8 cellular contexts compared by ENCODE assay signal in the genomic region with DNA sequence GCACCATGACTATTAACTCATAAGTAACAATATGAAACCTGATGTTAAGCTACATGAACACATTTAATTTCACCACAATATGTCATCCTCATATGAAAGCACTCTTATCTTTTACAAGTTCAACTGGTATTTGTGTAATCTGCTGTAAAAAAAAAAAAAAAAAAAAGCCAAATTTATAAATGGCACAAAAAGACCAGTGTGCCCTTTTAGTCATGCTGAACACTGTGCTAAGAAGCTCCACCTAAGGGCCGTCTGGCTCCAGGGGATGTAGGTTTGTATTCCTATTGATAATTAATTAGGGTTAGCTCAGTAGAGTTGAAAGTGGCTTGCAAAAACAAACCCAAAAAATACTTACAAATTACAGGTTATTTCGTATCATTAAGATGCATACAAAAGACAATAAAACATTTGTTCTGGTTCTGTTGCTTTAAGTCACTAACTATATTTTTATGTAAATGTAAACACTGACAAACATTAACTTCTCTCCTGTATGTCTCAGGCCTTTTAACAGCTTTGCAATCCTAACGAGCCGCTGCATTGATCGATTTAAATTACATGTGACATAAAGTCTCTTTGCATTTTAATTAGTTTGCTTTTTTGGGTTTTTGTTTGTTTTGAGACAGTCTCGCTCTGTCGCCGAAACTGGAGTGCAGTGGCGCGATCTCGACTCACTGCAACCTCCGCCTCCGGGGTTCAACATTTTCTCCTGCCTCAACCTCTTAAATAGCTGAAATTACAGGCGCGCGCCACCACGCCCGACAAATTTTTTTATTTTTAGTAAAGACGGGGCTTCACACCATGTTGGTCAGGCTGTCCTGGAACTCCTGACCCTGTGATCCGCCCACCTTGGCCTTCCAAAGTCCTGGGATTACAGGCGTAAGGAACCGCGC.
DNase-seq lines count a peak whose midpoint lies in the region; ATAC-seq, FAIRE-seq and TF ChIP-seq lines count a peak whose summit lies in the region.

No MANE protein-coding gene starts in this region.

- ATAC-seq in GM12878 (peak; percentile 10), HepG2 (peak; percentile 7; the same call in 2 of the 3 replicates)

- H3K36me3 ChIP-seq in GM12878 (ENCODE audit: control insufficient read depth in 2 of 2, insufficient read depth in 2 of 2, low read length in 1 of 2), result no peaks in the 10 kb centered on the region
- H3K36me3 ChIP-seq in HepG2 (replicated peaks in 1 of 2; ENCODE audit: control insufficient read depth in 1 of 2, insufficient read depth in 2 of 2, low read length in 2 of 2), result no peaks in the 10 kb centered on the region

- H3K9ac ChIP-seq in GM12878 (ENCODE audit: control insufficient read depth, insufficient read depth, low read length) (peak overlapping the region; percentile 96), HepG2 (ENCODE audit: insufficient read depth, low read depth, low read length) (peak overlapping the region; percentile 90)

- TF ChIP-seq RAD21 in GM12878 (IDR thresholded peaks at IDR 0.05; ENCODE audit: insufficient read depth, low read depth, low read length) (no peak), HepG2 (CRISPR knock-in tag; IDR thresholded peaks at IDR 0.05) (no peak)

- intact Hi-C loops in GM12878 (cut with micrococcal nuclease; ENCODE audit: unreplicated experiment), result loop anchor here (1.0 to 5.0 kb wide), 9 partner anchors 19 to 1694 kb away; a partner anchor contains a TSS
- intact Hi-C loops in HepG2 (cut with micrococcal nuclease; ENCODE audit: unreplicated experiment), result loop anchor here (1.0 to 10.0 kb wide), 8 partner anchors 9 to 1697 kb away; a partner anchor contains a TSS

- H3K9me3 ChIP-seq in GM12878 (replicated peaks; ENCODE audit: control insufficient read depth, insufficient read depth, low read length) (no peaks in the 10 kb centered on the region), HepG2 (ENCODE audit: low read length) (no peaks in the 10 kb centered on the region)

- H3K27me3 ChIP-seq in GM12878 (replicated peaks in 1 of 2; ENCODE audit: control insufficient read depth in 2 of 2, insufficient read depth in 2 of 2, low read length in 1 of 2) (no peaks in the 10 kb centered on the region), HepG2 (ENCODE audit: control insufficient read depth in 1 of 2, insufficient read depth in 2 of 2, low read length in 2 of 2) (no peaks in the 10 kb centered on the region; a peak in 1 of 5 replicates)

- H3K4me2 ChIP-seq in GM12878 (ENCODE audit: control insufficient read depth, insufficient read depth), result peak overlapping the region; percentile 87
- H3K4me2 ChIP-seq in HepG2 (ENCODE audit: low read depth, low read length), result peak overlapping the region; percentile 90

- TF ChIP-seq CTCF in AG04449 (IDR thresholded peaks at IDR 0.05; ENCODE audit: insufficient read depth, low read length, missing control alignments) (no peak), GM12878 (IDR thresholded peaks at IDR 0.05 in 2 of 3, conservative IDR thresholded peaks at IDR 0.05 in 1 of 3; ENCODE audit: control insufficient read depth in 2 of 3, extremely low read depth in 1 of 3, insufficient read depth in 1 of 3, low read depth in 3 of 3, low read length in 3 of 3) (no peak; a peak in 1 of 6 replicates), HepG2 (CRISPR knock-in tag; IDR thresholded peaks at IDR 0.05) (no peak), GM13977 (IDR thresholded peaks at IDR 0.05; ENCODE audit: extremely low read depth, insufficient read depth, missing control alignments) (no peak)

- H3K4me3 ChIP-seq in AG04449 (ENCODE audit: low read depth, low read length) (peak overlapping the region; percentile 85), GM12878 (peak overlapping the region; percentile 73), HepG2 (replicated peaks in 1 of 3; ENCODE audit: insufficient read depth in 1 of 3, low read depth in 2 of 3, low read length in 3 of 3) (peak overlapping the region; percentile 81 to 90 (median 87))

- FAIRE-seq in GM12878 (lab: Jason Lieb, UNC), result no peak
- no peak for FAIRE-seq in HepG2 (lab: Jason Lieb, UNC)

- BruUV-seq in GM12878 (replicated peaks; lab: Mats Ljungman, UMichigan) (no TSS peak), HepG2 (replicated peaks; lab: Mats Ljungman, UMichigan) (no TSS peak)

- H3K79me2 ChIP-seq in GM12878 (ENCODE audit: control insufficient read depth, insufficient read depth, low read length) (peaks cover 37% of the 10 kb centered on the region), HepG2 (ENCODE audit: insufficient read depth, low read length) (peaks cover 14% of the 10 kb centered on the region)

- CTCF ChIA-PET in AG04449 (lab: Yijun Ruan, JAX), result interaction anchor here (0.7 to 3.8 kb wide), 15 partner anchors 9 to 398 kb away, joined by 3 to 21 read pairs (median 4); a partner anchor contains a TSS
- CTCF ChIA-PET in GM12878 (lab: Yijun Ruan, JAX), result interaction anchor here (0.8 to 6.4 kb wide), 14 partner anchors 9 to 74 kb away, joined by 3 to 35 read pairs (median 4); a partner anchor contains a TSS
- CTCF ChIA-PET in HepG2 (lab: Yijun Ruan, JAX; ENCODE audit: low intra/inter-chr PET ratio, low total read pairs), result no interaction called here

- DNase-seq in AG04449 (ENCODE audit: low read depth, low spot score), result no peak
- peak; percentile 92 for DNase-seq in OCI-M1 (lab: John Stamatoyannopoulos, UW)
- DNase-seq in GM12878 (ENCODE audit: low read depth, low spot score), result no peak
- peak; percentile 62 for DNase-seq in HepG2 (ENCODE audit: low spot score)
- peak; percentile 41 for DNase-seq in superior temporal gyrus (ENCODE audit: extremely low spot score)
- DNase-seq in effector CD4-positive, alpha-beta T cell, result no peak
- DNase-seq in GM13977 (ENCODE audit: low spot score), result no peak

- WGBS in GM12878 (ENCODE audit: insufficient coverage, insufficient replicate concordance, low lambda C conversion rate, missing lambda C conversion rate), result 2% methylated on average over 23 of the region's 23 CpGs
- WGBS in HepG2 (ENCODE audit: low lambda C conversion rate), result under 1% methylated on average over 23 of the region's 23 CpGs

- SMC1A ChIA-PET in GM12878 (lab: Charles Lee; ENCODE audit: uncharacterized antibody, unreplicated experiment), result interaction anchor here (0.6 to 5.2 kb wide), 25 partner anchors 10 to 165 kb away, joined by 3 to 32 read pairs (median 5); a partner anchor contains a TSS

- peak; percentile 6 for TF ChIP-seq POLR2A in GM19193 (IDR thresholded peaks at IDR 0.05; ENCODE audit: extremely low read depth, insufficient read depth, insufficient read length)
- no peak for TF ChIP-seq POLR2A in GM12878 (IDR thresholded peaks at IDR 0.05; ENCODE audit: low read depth, low read length)
- peak; percentile 9 to 72; a peak in 2 of 4 replicates for TF ChIP-seq POLR2A in HepG2 (IDR thresholded peaks at IDR 0.05; ENCODE audit: insufficient read depth in 1 of 2, low read depth in 2 of 2, low read length in 2 of 2)

- no peaks in the 10 kb centered on the region; the same call in 1 of the 2 replicates for H4K20me1 ChIP-seq in GM12878 (ENCODE audit: control insufficient read depth, insufficient read depth)
- no peaks in the 10 kb centered on the region for H4K20me1 ChIP-seq in HepG2 (ENCODE audit: insufficient read depth, low read length)

- POLR2A ChIA-PET in AG04449 (lab: Yijun Ruan, JAX) (interaction anchor here (0.6 to 6.8 kb wide), 23 partner anchors 8 to 1695 kb away, joined by 3 to 139 read pairs (median 9); a partner anchor contains a TSS), GM12878 (lab: Charles Lee) (interaction anchor here (0.6 to 8.5 kb wide), 21 partner anchors 12 to 1695 kb away, joined by 3 to 109 read pairs (median 8); a partner anchor contains a TSS), HepG2 (lab: Yijun Ruan, JAX) (interaction anchor here (1.2 to 7.9 kb wide), 23 partner anchors 9 to 1640 kb away, joined by 3 to 336 read pairs (median 10); a partner anchor contains a TSS)

- no peak for TF ChIP-seq EP300 in GM12878 (IDR thresholded peaks at IDR 0.05; ENCODE audit: borderline replicate concordance in 1 of 2, control insufficient read depth in 1 of 2, low read depth in 2 of 2, low read length in 2 of 2)
- no peak for TF ChIP-seq EP300 in HepG2 (IDR thresholded peaks at IDR 0.05; ENCODE audit: low read depth in 2 of 2, low read length in 2 of 2)
- no peak for TF ChIP-seq EP300 in HepG2 (CRISPR knock-in tag; IDR thresholded peaks at IDR 0.05; ENCODE audit: borderline replicate concordance)

- H3K27ac ChIP-seq in GM12878 (ENCODE audit: control insufficient read depth, insufficient read depth) (peak overlapping the region; percentile 80), HepG2 (ENCODE audit: extremely low read length, insufficient read depth, low read length) (peak overlapping the region; percentile 94)

- RAD21 ChIA-PET in GM12878 (lab: Charles Lee; ENCODE audit: unreplicated experiment), result interaction anchor here (0.7 to 4.2 kb wide), 14 partner anchors 9 to 175 kb away, joined by 3 to 36 read pairs (median 7); a partner anchor contains a TSS

- H3K4me1 ChIP-seq in GM12878 (ENCODE audit: control insufficient read depth, insufficient read depth, low read length), result peaks cover 3% of the 10 kb centered on the region
- peaks cover 30% of the 10 kb centered on the region for H3K4me1 ChIP-seq in HepG2 (ENCODE audit: insufficient read depth, low read length)

- H2AFZ ChIP-seq in GM12878 (ENCODE audit: control insufficient read depth, low read depth, low read length), result no peak overlapping the region
- no peak overlapping the region for H2AFZ ChIP-seq in HepG2 (ENCODE audit: low read length)

- in situ Hi-C loops in GM12878 (cut with MboI) (loop anchor here (5.0 to 10.0 kb wide), 4 partner anchors 76 to 1694 kb away; a partner anchor contains a TSS), HepG2 (cut with HindIII; ENCODE audit: extremely low pct_ligation_motif_present, low pct_unique_long_range_greater_than_20kb) (loop anchor here (5.0 kb wide), 1 partner anchor 76 kb away; a partner anchor contains a TSS), GM13977 (cut with MboI; ENCODE audit: low pct_unique_long_range_greater_than_20kb, low sequenced_read_pairs, unreplicated experiment) (loop anchor here (5.0 to 10.0 kb wide), 2 partner anchors 76 to 937 kb away; a partner anchor contains a TSS)

TF ChIP-seq in GM12878, 131 proteins besides CTCF, POLR2A, EP300 and RAD21 (continues in another document):
- TF ChIP-seq CBFB (IDR thresholded peaks at IDR 0.05; ENCODE audit: low read depth) (peak; percentile 28; the same call in 1 of the 2 replicates), BMI1 (IDR thresholded peaks at IDR 0.05; ENCODE audit: borderline replicate concordance) (no peak), SMAD5 (IDR thresholded peaks at IDR 0.05; ENCODE audit: low read depth) (peak; percentile 47; the same call in 1 of the 2 replicates)

TF ChIP-seq in HepG2, 621 proteins besides CTCF, POLR2A, EP300 and RAD21 (continues in another document):
- TF ChIP-seq SRSF4 (IDR thresholded peaks at IDR 0.05; ENCODE audit: low read depth, low read length, poor library complexity, severe bottlenecking) (peak; percentile 64), ZFAT (CRISPR knock-in tag; conservative IDR thresholded peaks at IDR 0.05) (peak; percentile 7; the same call in 1 of the 2 replicates), PHF5A (CRISPR knock-in tag; IDR thresholded peaks at IDR 0.05; ENCODE audit: low read depth, unreplicated experiment) (peak; percentile 9), POLR2G (IDR thresholded peaks at IDR 0.05; ENCODE audit: low read depth, low read length) (peak; percentile 58), RBFOX2 (IDR thresholded peaks at IDR 0.05; ENCODE audit: low read depth, low read length) (peak; percentile 1; the same call in 1 of the 2 replicates), SNAPC2 (CRISPR knock-in tag; IDR thresholded peaks at IDR 0.05) (0 out of 2 replicates have a peak, but pooled peaks have one; percentile 46)

Comparison
In these comparisons a context has a peak if more than half of its experiments do, and no peak if none do; other contexts are left out.
1. DNase-seq: peak in OCI-M1 (single experiment), HepG2 (single experiment) and superior temporal gyrus (single experiment); none in AG04449 (single experiment), GM12878 (single experiment), effector CD4-positive, alpha-beta T cell (single experiment) and GM13977 (single experiment).
2. Peak in every context shown above with its lines, with median percentiles within 50 percentile points of each other: H3K4me3 ChIP-seq.